Comparison of ENCODE assay signal across 12 cellular contexts in the genomic region with DNA sequence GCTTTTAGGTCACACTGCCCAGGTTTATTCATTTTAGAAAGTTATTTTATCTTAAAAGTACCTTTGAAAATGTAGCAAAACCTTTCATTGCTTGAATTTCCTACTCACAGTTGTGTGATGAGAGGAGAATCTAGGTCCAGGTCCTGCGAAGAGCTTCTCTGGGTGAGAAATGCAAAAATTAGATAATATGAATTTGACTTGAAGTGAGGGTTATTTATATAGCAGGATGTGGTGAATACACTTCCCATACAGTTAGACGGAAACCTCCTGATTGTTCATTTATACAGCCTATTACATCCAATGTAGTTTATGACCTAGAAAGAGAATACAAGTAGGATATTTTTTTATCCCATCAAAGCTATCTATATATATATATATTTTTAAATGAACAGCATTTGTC. TPM values are rescaled to one million over a fixed set of nuclear protein-coding genes. Genes with fewer than 3 reads are reported as not detected.
DNase-seq lines count a peak whose midpoint lies in the region; ATAC-seq and TF ChIP-seq lines count a peak whose summit lies in the region.
"Had no signal": no experiment of that assay in that cellular context is flagged by ENCODE, and none has a peak within 500 bp of the region (broad histone marks: within the 10 kb centered on the region; RNA-seq: fewer than 3 reads in every experiment).

No MANE protein-coding gene starts in this region.

- H4K91ac ChIP-seq in H9 (ENCODE audit: insufficient read length, low read depth, low read length): no peak overlapping the region

- H3K27me3 ChIP-seq in WERI-Rb-1 (ENCODE audit: insufficient read depth, low read depth, severe bottlenecking): no peaks in the 10 kb centered on the region
- H3K27me3 ChIP-seq in H9 (ENCODE audit: insufficient read depth, low read length): no peaks in the 10 kb centered on the region
- H3K27me3 ChIP-seq: brain microvascular endothelial cell had no signal

- ATAC-seq in GM18511 (IDR thresholded peaks at IDR 0.05; ENCODE audit: unreplicated experiment): peak; percentile 77
- ATAC-seq in GM21526 (IDR thresholded peaks at IDR 0.05; ENCODE audit: low FRiP score, unreplicated experiment): peak; percentile 63

- H3K4me2 ChIP-seq in H9 (ENCODE audit: insufficient read depth, insufficient read length, low read length): no peak overlapping the region

- H4K20me1 ChIP-seq in H9 (ENCODE audit: control insufficient read depth, insufficient read depth, insufficient read length): no peaks in the 10 kb centered on the region

- H4K5ac ChIP-seq in H9 (ENCODE audit: insufficient read length, low read depth, low read length): no peak overlapping the region

- H3K9me3 Mint-ChIP-seq in H9: no peaks in the 10 kb centered on the region; a peak in 1 of 5 replicates

- H3K14ac ChIP-seq in H9 (ENCODE audit: insufficient read depth, low read length): no peak overlapping the region

- peak overlapping the region in 1 of 3 experiments; percentile 69; a peak in 1 of 7 replicates for H3K27ac Mint-ChIP-seq in H9
- H3K27ac Mint-ChIP-seq: naive B cell had no signal

- no peak overlapping the region for H3K18ac ChIP-seq in H9 (ENCODE audit: insufficient read length, low read depth, low read length)

- H2BK20ac ChIP-seq in H9 (ENCODE audit: low read depth, low read length, poor library complexity, severe bottlenecking): no peak overlapping the region

- H3K4me1 Mint-ChIP-seq in H9: peaks cover 18 to 20% of the 10 kb centered on the region in 2 experiments

- no peak overlapping the region for H3T11ph ChIP-seq in H9 (ENCODE audit: low read length)

- no peak overlapping the region for H3K4ac ChIP-seq in H9 (ENCODE audit: low read depth, low read length)

- peaks cover 2% of the 10 kb centered on the region; the same call in 1 of the 2 replicates for H3K4me1 ChIP-seq in H9 (ENCODE audit: insufficient read depth, low read length)

- no peak overlapping the region for H2AFZ ChIP-seq in H9 (ENCODE audit: low read length)

- H3K9ac ChIP-seq in H9 (ENCODE audit: extremely low read depth, insufficient read length, low read length): no peak overlapping the region

- no peak overlapping the region for H2BK15ac ChIP-seq in H9 (ENCODE audit: low read depth, low read length)

- no peak overlapping the region for H3K23ac ChIP-seq in H9 (ENCODE audit: insufficient read length, low read depth, low read length)

- H3K79me1 ChIP-seq in H9 (ENCODE audit: insufficient read depth, low read depth, low read length, poor library complexity, severe bottlenecking): no peaks in the 10 kb centered on the region

- H3K4me3 Mint-ChIP-seq in H9: no peak overlapping the region
- H3K4me3 Mint-ChIP-seq: naive B cell had no signal

- H3K56ac ChIP-seq in H9 (ENCODE audit: insufficient read length, low read depth, low read length): no peak overlapping the region

- H3K4me3 ChIP-seq in Jurkat, Clone E6-1 (ENCODE audit: low read length): peak overlapping the region; percentile 40
- H3K4me3 ChIP-seq in WERI-Rb-1 (ENCODE audit: low read depth, low read length): no peak overlapping the region

- TF ChIP-seq CTCF in WERI-Rb-1 (IDR thresholded peaks at IDR 0.05; ENCODE audit: low read depth, low read length) (no peak), H9 (conservative IDR thresholded peaks at IDR 0.05) (no peak)

- no peak overlapping the region for H2AK5ac ChIP-seq in H9 (ENCODE audit: insufficient read length, low read length)

- WGBS in H9 (ENCODE audit: extremely low coverage, insufficient read length, low lambda C conversion rate): no CpG with 5 or more reads among the region's 2 CpGs

- no peaks in the 10 kb centered on the region for H3K79me2 ChIP-seq in H9 (ENCODE audit: insufficient read depth, low read length)

- H2BK5ac ChIP-seq in H9 (ENCODE audit: insufficient read length, low read length): no peak overlapping the region

- no peak overlapping the region for H2BK12ac ChIP-seq in H9 (ENCODE audit: insufficient read length, low read depth, low read length)

- H3K27me3 Mint-ChIP-seq in H9 (ENCODE audit: low read depth): no peaks in the 10 kb centered on the region
- H3K27me3 Mint-ChIP-seq: naive B cell had no signal

- H4K8ac ChIP-seq in H9 (replicated peaks; ENCODE audit: insufficient read length, low read depth, low read length): no peak overlapping the region

- no peak overlapping the region for H2BK120ac ChIP-seq in H9 (ENCODE audit: low read depth, low read length, poor library complexity, severe bottlenecking)

- no peaks in the 10 kb centered on the region for H3K23me2 ChIP-seq in H9 (ENCODE audit: insufficient read length, low read depth, low read length, poor library complexity, severe bottlenecking)

- H3K27ac ChIP-seq in WERI-Rb-1 (peak overlapping the region; percentile 56), H9 (ENCODE audit: insufficient read length, low read depth, low read length) (no peak overlapping the region)
- H3K27ac ChIP-seq: brain microvascular endothelial cell had no signal

- H3K9me3 ChIP-seq in WERI-Rb-1 (ENCODE audit: severe bottlenecking) (no peaks in the 10 kb centered on the region), H9 (ENCODE audit: control insufficient read depth, low read depth, low read length) (no peaks in the 10 kb centered on the region)

- DNase-seq in Jurkat, Clone E6-1 (ENCODE audit: low read depth, low spot score): peak; percentile 86
- DNase-seq in WERI-Rb-1: no peak
- no peak for DNase-seq in amygdala (lab: John Stamatoyannopoulos, UW)
- no peak for DNase-seq in H9
- no peak for DNase-seq in NCI-H2227 treated with DMSO at 0.1 percent for 48 hours (lab: John Stamatoyannopoulos, UW)
- no peak for DNase-seq in COLO668 (lab: John Stamatoyannopoulos, UW; ENCODE audit: unreplicated experiment)
- DNase-seq: activated CD4-positive, alpha-beta T cell treated with anti-CD3 and anti-CD28 coated beads, Interleukin-2, amount 50 U/mL, for 4 hours; brain microvascular endothelial cell; stimulated activated CD4-positive, alpha-beta T cell treated with anti-CD3 and anti-CD28 coated beads, Interleukin-4, amount 100 ng/mL, for 4 hours had no signal

- peaks cover 8% of the 10 kb centered on the region for H3K36me3 ChIP-seq in WERI-Rb-1
- H3K36me3 ChIP-seq: brain microvascular endothelial cell had no signal

- H3K36me3 Mint-ChIP-seq in H9 (ENCODE audit: insufficient read depth in 1 of 3, low read depth in 3 of 3): peaks cover 1 to 8% (median 3%) of the 10 kb centered on the region in 3 experiments; a peak in 3 of 7 replicates

RNA-seq across cellular contexts. Expression of a gene that starts 30.5 kb away (rescaled TPM):
- 12.3 TPM for polyA plus RNA-seq in Jurkat, Clone E6-1 (2012; ENCODE audit: insufficient read depth, insufficient read length)
- 21.6 and 23.0 TPM in 2 replicates for total RNA-seq in H9 (2021)
